21 cellular contexts compared by ENCODE assay signal in genomic region chr11:13052130-13052541, GRCh38. TPM values are rescaled to one million over a fixed set of nuclear protein-coding genes. Genes with fewer than 3 reads are reported as not detected.
DNase-seq lines count a peak whose midpoint lies in the region; TF ChIP-seq lines count a peak whose summit lies in the region.
"Had no signal": no experiment of that assay in that cellular context is flagged by ENCODE, and none has a peak within 500 bp of the region (broad histone marks: within the 10 kb centered on the region; RNA-seq: fewer than 3 reads in every experiment).

No MANE protein-coding gene starts in this region.

- TF ChIP-seq EP300 in stomach (IDR thresholded peaks at IDR 0.05) = no peak

- intact Hi-C loops in esophagus squamous epithelium (cut with DNase I) = no loop called here
- intact Hi-C loops in stomach (cut with DNase I; ENCODE audit: low total_unique reads) = no loop called here

- TF ChIP-seq POLR2A in esophagus squamous epithelium (IDR thresholded peaks at IDR 0.05) = no peak
- no peak for TF ChIP-seq POLR2A in stomach (IDR thresholded peaks at IDR 0.05)

- H3K27ac ChIP-seq in esophagus squamous epithelium = peak overlapping the region; percentile 33 to 82 (median 70)
- H3K27ac ChIP-seq in stomach = peak overlapping the region in 3 of 5 donors; percentile 45 to 77 (median 55)
- H3K27ac ChIP-seq: left ventricle myocardium inferior, ovary had no signal

- no peaks in the 10 kb centered on the region for H3K9me3 ChIP-seq in esophagus squamous epithelium
- H3K9me3 ChIP-seq in stomach = peaks cover 0 to 2% (median 0%) of the 10 kb centered on the region in 4 donors
- H3K9me3 ChIP-seq: left ventricle myocardium inferior, ovary had no signal

- H3K36me3 ChIP-seq in esophagus squamous epithelium (no peaks in the 10 kb centered on the region), stomach (no peaks in the 10 kb centered on the region)
- H3K36me3 ChIP-seq: left ventricle myocardium inferior, ovary had no signal

- peak in 2 of 3 experiments; percentile 11 to 58 for DNase-seq in NCI-H1417 (lab: John Stamatoyannopoulos, UW)
- DNase-seq in NCI-H1417 treated with DMSO at 0.1 percent for 48 hours (lab: John Stamatoyannopoulos, UW) = no peak
- peak; percentile 10 for DNase-seq in NCI-H526 treated with DMSO at 0.1 percent for 48 hours (lab: John Stamatoyannopoulos, UW)
- DNase-seq in esophagus squamous epithelium (lab: John Stamatoyannopoulos, UW) = no peak
- peak; percentile 66 for DNase-seq in stomach
- no peak for DNase-seq in NCI-H446 (lab: John Stamatoyannopoulos, UW)
- no peak for DNase-seq in EL
- DNase-seq in OCI-M1 (lab: John Stamatoyannopoulos, UW) = no peak
- DNase-seq: activated CD8-positive, alpha-beta T cell treated with anti-CD3 and anti-CD28 coated beads for 36 hours; activated naive CD8-positive, alpha-beta T cell treated with anti-CD3 and anti-CD28 coated beads for 36 hours; activated T-cell treated with anti-CD3 and anti-CD28 coated beads, Interleukin-2, amount 50 U/mL, for 48 hours; effector memory CD8-positive, alpha-beta T cell; hypothalamus; KG1; left ventricle myocardium inferior; NCI-H1092 treated with DMSO at 0.1 percent for 48 hours; ovary; SW 1271 had no signal

- H3K4me3 ChIP-seq in esophagus squamous epithelium = peak overlapping the region in 1 of 4 donors; percentile 9
- H3K4me3 ChIP-seq in stomach = no peak overlapping the region
- H3K4me3 ChIP-seq: left ventricle myocardium inferior, ovary had no signal

- H3K27me3 ChIP-seq in esophagus squamous epithelium (peaks cover 0 to 4% (median 0%) of the 10 kb centered on the region in 4 donors), stomach (no peaks in the 10 kb centered on the region)
- H3K27me3 ChIP-seq: ovary had no signal

- TF ChIP-seq CTCF in esophagus squamous epithelium (IDR thresholded peaks at IDR 0.05) (no peak), stomach (IDR thresholded peaks at IDR 0.05) (no peak)

- WGBS in esophagus squamous epithelium, 2 donors = 31 to 48% methylated on average over 5 of the region's 5 CpGs
- 33 to 62% (median 41%) methylated on average over 5 of the region's 5 CpGs for WGBS in stomach, 5 donors

- H3K4me1 ChIP-seq in esophagus squamous epithelium = peaks cover 22 to 60% (median 22%) of the 10 kb centered on the region in 3 donors
- H3K4me1 ChIP-seq in stomach = peaks cover 5 to 26% (median 23%) of the 10 kb centered on the region in 4 donors
- H3K4me1 ChIP-seq: left ventricle myocardium inferior had no signal

RNA-seq across cellular contexts. Expression of gene RASSF10, which starts 43.0 kb away (rescaled TPM):
- total RNA-seq in esophagus squamous epithelium (10 to 100 TPM in 3 of 4 donors, 1 to 10 TPM in 1; 9.6 to 15.2 (median 11.5) TPM), stomach (1 to 10 TPM in 3 of 5 donors, under 1 TPM in 2; 0.58 to 7.0 (median 2.2) TPM)
- 1 to 10 TPM in 2 of 3 donors, under 1 TPM in 1; 0.92 to 4.5 (median 2.9) TPM for polyA plus RNA-seq in stomach
- total RNA-seq: A172; activated CD8-positive, alpha-beta T cell treated with anti-CD3 and anti-CD28 coated beads for 36 hours; activated naive CD8-positive, alpha-beta T cell treated with anti-CD3 and anti-CD28 coated beads for 36 hours; fibroblast of villous mesenchyme; NCI-H460 had no signal

Comparison
In these comparisons a context has a peak if more than half of its experiments do, and no peak if none do; other contexts are left out.
1. DNase-seq: peak in NCI-H1417 (2 of 3), NCI-H526 treated with DMSO at 0.1 percent for 48 hours (single experiment) and stomach (single experiment); none in NCI-H1417 treated with DMSO at 0.1 percent for 48 hours (single experiment), esophagus squamous epithelium (single experiment), NCI-H446 (0 of 2), EL (single experiment) and OCI-M1 (single experiment).